ENCODE assay signal across 25 cellular contexts in the genomic region with DNA sequence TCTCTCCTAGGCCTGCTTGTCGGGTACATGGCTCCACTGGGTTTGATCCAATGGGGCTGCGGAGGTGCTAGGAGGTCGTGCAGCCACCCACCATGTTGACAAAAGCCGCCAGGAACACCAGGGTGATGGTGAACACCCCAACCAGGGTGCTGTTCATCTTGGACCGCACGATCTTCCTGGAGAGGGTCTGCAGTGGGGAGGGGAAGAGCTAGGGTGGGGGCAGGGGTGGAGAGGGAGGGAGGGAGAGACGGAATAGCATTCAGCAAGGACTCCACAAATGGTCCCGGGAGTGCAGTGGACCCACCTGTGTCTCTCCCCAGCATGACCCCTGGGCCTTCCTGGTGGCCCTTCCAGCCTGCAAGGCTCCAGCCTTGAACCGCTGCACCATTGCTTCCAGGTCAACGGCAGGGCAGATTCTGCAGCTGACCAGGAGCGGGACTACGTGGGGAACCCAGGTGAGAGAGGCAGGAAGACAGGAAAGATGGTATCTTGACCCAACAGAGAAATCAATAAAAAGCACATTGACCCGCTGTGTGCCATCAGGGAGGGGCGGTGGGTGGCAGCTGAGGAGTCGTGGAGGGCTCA.
"Had no signal": no experiment of that assay in that cellular context is flagged by ENCODE, and none has a peak within 500 bp of the region (broad histone marks: within the 10 kb centered on the region; RNA-seq: fewer than 3 reads in every experiment).

No MANE protein-coding gene starts in this region.

- H3K36me3 ChIP-seq: SJCRH30 had no signal

- H3K27ac ChIP-seq: HL-60, KMS-11, RWPE1, SJCRH30 had no signal

- H3K9ac ChIP-seq: KMS-11 had no signal

- H3K9me3 ChIP-seq: SJCRH30 had no signal

- FAIRE-seq: HTR-8/SVneo, K562 had no signal

- H3K4me1 ChIP-seq: SJCRH30 had no signal

- ATAC-seq: K562, Panc1, PC-3, SK-N-SH treated with all-trans-retinoic acid at 6 μM for 48 hours had no signal

- DNase-seq: Kasumi-1; MM.1S; NCI-H1092 treated with DMSO at 0.1 percent for 48 hours; NCI-H1436; NCI-H1694 treated with DMSO at 0.1 percent for 48 hours; NCI-H1930; NCI-H2081; NCI-H2107; NCI-H2227 treated with DMSO at 0.1 percent for 48 hours; NCI-H446; NCI-H510A; NCI-H524 treated with DMSO at 0.1 percent for 48 hours; NCI-H69; NCI-H774; NK-92 treated with Interleukin-12 subunit alpha and Interleukin-12 subunit beta, amount 100 ng/mL, for 24 hours; PC-3; SHP77 treated with DMSO at 0.1 percent for 48 hours; SJCRH30 had no signal

- H3K4me3 ChIP-seq: K562, SJCRH30 had no signal
